In genomic region chr17:38868968-38869646, GRCh38 we compare ENCODE assay signal across 8 cellular contexts.
A peak's percentile ranks its signal among the peaks of the same experiment; 100 is the strongest.
DNase-seq lines count a peak whose midpoint lies in the region; ATAC-seq, FAIRE-seq and TF ChIP-seq lines count a peak whose summit lies in the region.

No MANE protein-coding gene starts in this region.

- DNase-seq in D721Med (ENCODE audit: insufficient read length, low spot score) (peak; percentile 57), HuH-7.5 (ENCODE audit: low spot score) (peak; percentile 63), OCI-M1 (lab: John Stamatoyannopoulos, UW) (peak; percentile 97), activated T-cell treated with anti-CD3 and anti-CD28 coated beads for 48 hours (ENCODE audit: low read depth) (peak; percentile 88), epithelial cell of prostate (ENCODE audit: low read depth, low spot score) (no peak)
- peak; percentile 98 for DNase-seq in stimulated activated CD8-positive, alpha-beta memory T cell treated with anti-CD3 and anti-CD28 coated beads, Interleukin-4, amount 100 ng/mL, for 48 hours

- ATAC-seq in GM21390 (IDR thresholded peaks at IDR 0.05; ENCODE audit: unreplicated experiment): peak; percentile 35

- peak overlapping the region; percentile 89 to 98 for H3K9ac ChIP-seq in mucosa of rectum (ENCODE audit: low read depth in 1 of 2, low read length in 2 of 2)

- peaks cover 26 to 37% of the 10 kb centered on the region in 2 donors for H3K4me1 ChIP-seq in mucosa of rectum (ENCODE audit: control insufficient read depth in 2 of 2, insufficient read depth in 2 of 2, low read length in 2 of 2)

- peaks cover 0 to 11% of the 10 kb centered on the region in 2 donors for H3K36me3 ChIP-seq in mucosa of rectum (ENCODE audit: control insufficient read depth in 2 of 2, insufficient read depth in 2 of 2, low read length in 2 of 2)

- no peaks in the 10 kb centered on the region for H3K27me3 ChIP-seq in mucosa of rectum (ENCODE audit: control insufficient read depth in 2 of 2, insufficient read depth in 2 of 2, low read length in 2 of 2)

- TF ChIP-seq CTCF in D721Med (IDR thresholded peaks at IDR 0.05; ENCODE audit: insufficient read depth, missing control alignments): peak; percentile 69

- no peak for FAIRE-seq in D721Med (lab: Jason Lieb, UNC)

- H3K27ac ChIP-seq in epithelial cell of prostate (peak overlapping the region; percentile 89), mucosa of rectum (ENCODE audit: low read depth in 2 of 2, low read length in 2 of 2) (peak overlapping the region; percentile 96 to 99)

- peak overlapping the region; percentile 86 to 87 for H3K4me3 ChIP-seq in mucosa of rectum (ENCODE audit: low read length in 2 of 2)

- no peaks in the 10 kb centered on the region for H3K9me3 ChIP-seq in mucosa of rectum (ENCODE audit: control insufficient read depth in 2 of 2, low read length in 2 of 2)
